Comparison of ENCODE assay signal across 8 cellular contexts in genomic region chr21:15732290-15732995, GRCh38. TPM values are rescaled to one million over a fixed set of nuclear protein-coding genes. Genes with fewer than 3 reads are reported as not detected.
DNase-seq lines count a peak whose midpoint lies in the region; ATAC-seq and TF ChIP-seq lines count a peak whose summit lies in the region.

No MANE protein-coding gene starts in this region.

- peak overlapping the region; percentile 81 to 100 (median 89) for H3K4me2 ChIP-seq in BLaER1 treated with 17β-estradiol and CSF1 and Interleukin-3, amounts not matched to agents 10 nM and 100 nM
- peak overlapping the region; percentile 83 for H3K4me2 ChIP-seq in OCI-LY1 (ENCODE audit: low read length)

- H3K9me3 Mint-ChIP-seq in dendritic cell treated with granulocyte-macrophage colony-stimulating factor and Interleukin-4, amounts not matched to agents 40 ng/mL and 50 ng/mL, for 4 days = no peaks in the 10 kb centered on the region
- no peaks in the 10 kb centered on the region for H3K9me3 Mint-ChIP-seq in natural killer cell

- intact Hi-C loops in dendritic cell treated with granulocyte-macrophage colony-stimulating factor and Interleukin-4, amounts not matched to agents 40 ng/mL and 50 ng/mL, for 4 days (cut with micrococcal nuclease) = loop anchor here (10.0 kb wide), 1 partner anchor 1348 kb away; the partner anchor contains the start of gene HSPA13
- intact Hi-C loops in natural killer cell (cut with micrococcal nuclease) = loop anchor here (2.0 to 10.0 kb wide), 7 partner anchors 35 to 1350 kb away; partner anchors contain the start of genes HSPA13 and NRIP1

- peaks cover 0 to 33% (median 9%) of the 10 kb centered on the region in 11 experiments; a peak in 12 of 22 replicates for H3K36me3 ChIP-seq in BLaER1 treated with 17β-estradiol and CSF1 and Interleukin-3, amounts not matched to agents 10 nM and 100 nM
- H3K36me3 ChIP-seq in OCI-LY1 (ENCODE audit: insufficient read depth, low read length) = 0 out of 2 replicates have a peak, but pooled peaks cover 3% of the 10 kb centered on the region

- H3K4me3 ChIP-seq in BLaER1 treated with 17β-estradiol and CSF1 and Interleukin-3, amounts not matched to agents 10 nM and 100 nM = peak overlapping the region; percentile 74 to 98 (median 92)
- peak overlapping the region; percentile 91 for H3K4me3 ChIP-seq in OCI-LY1 (ENCODE audit: low read depth, low read length, poor library complexity, severe bottlenecking)

- no peaks in the 10 kb centered on the region; a peak in 1 of 22 replicates for H3K27me3 ChIP-seq in BLaER1 treated with 17β-estradiol and CSF1 and Interleukin-3, amounts not matched to agents 10 nM and 100 nM
- H3K27me3 ChIP-seq in OCI-LY1 (ENCODE audit: insufficient read depth, low read length) = no peaks in the 10 kb centered on the region

- peaks cover 7% of the 10 kb centered on the region for H3K36me3 Mint-ChIP-seq in dendritic cell treated with granulocyte-macrophage colony-stimulating factor and Interleukin-4, amounts not matched to agents 40 ng/mL and 50 ng/mL, for 4 days (ENCODE audit: low read depth)
- no peaks in the 10 kb centered on the region for H3K36me3 Mint-ChIP-seq in natural killer cell

- no peaks in the 10 kb centered on the region for H3K9me2 ChIP-seq in OCI-LY1 (ENCODE audit: low read depth, low read length)

- peaks cover 0 to 32% (median 26%) of the 10 kb centered on the region in 11 experiments; a peak in 18 of 22 replicates for H3K9me3 ChIP-seq in BLaER1 treated with 17β-estradiol and CSF1 and Interleukin-3, amounts not matched to agents 10 nM and 100 nM (replicated peaks in 1 of 11)
- H3K9me3 ChIP-seq in OCI-LY1 (ENCODE audit: low read length) = 0 out of 2 replicates have a peak, but pooled peaks cover under 1% of the 10 kb centered on the region

- H3K79me2 ChIP-seq in OCI-LY1 (ENCODE audit: insufficient read depth, low read length) = peaks cover 69% of the 10 kb centered on the region

- peak overlapping the region; percentile 83 for H3K4me3 Mint-ChIP-seq in dendritic cell treated with granulocyte-macrophage colony-stimulating factor and Interleukin-4, amounts not matched to agents 40 ng/mL and 50 ng/mL, for 4 days
- peak overlapping the region; percentile 95 for H3K4me3 Mint-ChIP-seq in natural killer cell

- peaks cover 27% of the 10 kb centered on the region for H3K4me1 Mint-ChIP-seq in dendritic cell treated with granulocyte-macrophage colony-stimulating factor and Interleukin-4, amounts not matched to agents 40 ng/mL and 50 ng/mL, for 4 days (ENCODE audit: low read depth)
- H3K4me1 Mint-ChIP-seq in natural killer cell = peaks cover 53 to 64% of the 10 kb centered on the region in 2 donors

- DNase-seq in natural killer cell (no peak), GOT3 (lab: John Stamatoyannopoulos, UW) (no peak), AG08395 (ENCODE audit: low spot score) (no peak)

- H2AFZ ChIP-seq in OCI-LY1 (ENCODE audit: low read length) = no peak overlapping the region

- H4K20me1 ChIP-seq in BLaER1 treated with 17β-estradiol and CSF1 and Interleukin-3, amounts not matched to agents 10 nM and 100 nM = peaks cover 4 to 57% (median 26%) of the 10 kb centered on the region in 11 experiments; a peak in 17 of 22 replicates
- H4K20me1 ChIP-seq in OCI-LY1 (ENCODE audit: insufficient read depth, low read length) = no peaks in the 10 kb centered on the region

- no peaks in the 10 kb centered on the region for H3K27me3 Mint-ChIP-seq in dendritic cell treated with granulocyte-macrophage colony-stimulating factor and Interleukin-4, amounts not matched to agents 40 ng/mL and 50 ng/mL, for 4 days
- peaks cover 0 to under 1% of the 10 kb centered on the region in 2 donors for H3K27me3 Mint-ChIP-seq in natural killer cell (ENCODE audit: low read depth in 2 of 2)

- peak overlapping the region in 8 of 11 experiments; percentile 25 to 96 (median 36); a peak in 10 of 22 replicates for H3K27ac ChIP-seq in BLaER1 treated with 17β-estradiol and CSF1 and Interleukin-3, amounts not matched to agents 10 nM and 100 nM
- H3K27ac ChIP-seq in OCI-LY1 (ENCODE audit: low read depth, low read length, poor library complexity, severe bottlenecking) = peak overlapping the region; percentile 60

- no peaks in the 10 kb centered on the region for H3F3A ChIP-seq in OCI-LY1 (ENCODE audit: insufficient read depth, low read length)

- peaks cover 3 to 39% (median 21%) of the 10 kb centered on the region in 10 experiments for H3K4me1 ChIP-seq in BLaER1 treated with 17β-estradiol and CSF1 and Interleukin-3, amounts not matched to agents 10 nM and 100 nM
- peaks cover 29% of the 10 kb centered on the region for H3K4me1 ChIP-seq in OCI-LY1 (ENCODE audit: insufficient read depth, low read length, severe bottlenecking)

- ATAC-seq in GM18867 (IDR thresholded peaks at IDR 0.05; ENCODE audit: unreplicated experiment) (peak; percentile 57), HG03039 (IDR thresholded peaks at IDR 0.05; ENCODE audit: unreplicated experiment) (peak; percentile 42), natural killer cell (peak; percentile 45 to 61 (median 46))

- peak overlapping the region in 9 of 11 experiments; percentile 57 to 98 (median 96); a peak in 14 of 22 replicates for H3K9ac ChIP-seq in BLaER1 treated with 17β-estradiol and CSF1 and Interleukin-3, amounts not matched to agents 10 nM and 100 nM
- peak overlapping the region; percentile 85 for H3K9ac ChIP-seq in OCI-LY1 (ENCODE audit: low read length)

- H3K27ac Mint-ChIP-seq in dendritic cell treated with granulocyte-macrophage colony-stimulating factor and Interleukin-4, amounts not matched to agents 40 ng/mL and 50 ng/mL, for 4 days = peak overlapping the region; percentile 22
- H3K27ac Mint-ChIP-seq in natural killer cell = peak overlapping the region; percentile 91 to 93

- TF ChIP-seq CTCF in OCI-LY1 (IDR thresholded peaks at IDR 0.05; ENCODE audit: low read length) (no peak), natural killer cell (IDR thresholded peaks at IDR 0.05) (no peak)

RNA-seq across cellular contexts. Expression of gene USP25, which starts 2.7 kb away (rescaled TPM):
- total RNA-seq in natural killer cell = 10 to 100 TPM; 67.0 to 95.4 (median 76.4) TPM
